In the genomic region with DNA sequence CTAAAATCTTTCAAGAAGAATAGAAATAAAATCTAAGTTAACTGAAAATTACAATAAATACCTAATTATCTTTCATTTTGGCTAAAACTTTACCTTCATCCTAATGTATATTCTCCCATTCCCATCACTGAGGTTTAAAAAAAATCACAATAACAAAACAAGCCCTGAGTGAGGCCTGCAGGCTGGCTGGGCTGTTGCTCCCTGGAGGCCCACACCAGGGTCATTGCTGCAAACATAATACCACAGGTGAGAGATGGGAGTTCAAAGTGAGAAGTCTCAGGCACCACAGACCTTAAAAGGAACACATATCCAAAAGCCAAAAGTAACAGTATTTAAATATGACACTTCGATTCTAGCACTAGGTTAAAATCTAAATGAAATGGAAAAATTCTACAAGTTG, we compare ENCODE assay signal across 19 cellular contexts. TPM values are rescaled to one million over a fixed set of nuclear protein-coding genes. Genes with fewer than 3 reads are reported as not detected.
A peak's percentile ranks its signal among the peaks of the same experiment; 100 is the strongest.
DNase-seq lines count a peak whose midpoint lies in the region; ATAC-seq, FAIRE-seq and TF ChIP-seq lines count a peak whose summit lies in the region.
"Had no signal": no experiment of that assay in that cellular context is flagged by ENCODE, and none has a peak within 500 bp of the region (broad histone marks: within the 10 kb centered on the region; RNA-seq: fewer than 3 reads in every experiment).

No MANE protein-coding gene starts in this region.

- no peaks in the 10 kb centered on the region for H3K36me3 Mint-ChIP-seq in WTC11
- peaks cover 0 to 18% of the 10 kb centered on the region in 2 donors for H3K36me3 Mint-ChIP-seq in activated naive CD4-positive, alpha-beta T cell treated with anti-CD3 and anti-CD28 coated beads, Interleukin-2, amount 50 U/mL, for 72 hours

- DNase-seq in H54 (ENCODE audit: insufficient read length, low spot score) (no peak), WTC11 (ENCODE audit: low spot score) (no peak), SW480 (ENCODE audit: low spot score) (no peak)
- no peak for DNase-seq in activated naive CD4-positive, alpha-beta T cell treated with anti-CD3 and anti-CD28 coated beads, Interleukin-2, amount 50 U/mL, for 72 hours (ENCODE audit: low spot score in 2 of 2)
- DNase-seq: aorta; C1 segment of cervical spinal cord; cerebellar nuclear complex; effector memory CD8-positive, alpha-beta T cell; head of caudate nucleus; NCI-H1092 treated with DMSO at 0.1 percent for 48 hours; NCI-H2081 treated with DMSO at 0.1 percent for 48 hours; WERI-Rb-1 had no signal

- TF ChIP-seq POLR2A in H54 (IDR thresholded peaks at IDR 0.05; ENCODE audit: low read depth, low read length), result no peak
- no peak for TF ChIP-seq POLR2A in gastroesophageal sphincter (IDR thresholded peaks at IDR 0.05)

- no peaks in the 10 kb centered on the region for H3K27me3 Mint-ChIP-seq in WTC11 (ENCODE audit: low read depth)
- H3K27me3 Mint-ChIP-seq: effector memory CD8-positive, alpha-beta T cell had no signal

- ATAC-seq in WTC11 (peak; percentile 71), gastroesophageal sphincter (no peak), HG03378 (IDR thresholded peaks at IDR 0.05; ENCODE audit: unreplicated experiment) (no peak), HG02759 (IDR thresholded peaks at IDR 0.05; ENCODE audit: unreplicated experiment) (no peak)
- ATAC-seq in activated naive CD4-positive, alpha-beta T cell treated with anti-CD3 and anti-CD28 coated beads, Interleukin-2, amount 50 U/mL, for 72 hours, result no peak
- ATAC-seq: effector memory CD8-positive, alpha-beta T cell had no signal

- CTCF ChIA-PET in WTC11 (lab: Charles Lee), result interaction anchor here (1.4 kb wide), 1 partner anchor 214 kb away, joined by 4 read pairs; no protein-coding TSS in a partner anchor

- H3K36me3 ChIP-seq in gastroesophageal sphincter (no peaks in the 10 kb centered on the region), skeletal muscle tissue (ENCODE audit: control insufficient read depth in 3 of 3, insufficient read depth in 3 of 3, low read length in 3 of 3) (no peaks in the 10 kb centered on the region)
- H3K36me3 ChIP-seq: neutrophil, WERI-Rb-1 had no signal

- no peak overlapping the region for H3K4me3 Mint-ChIP-seq in WTC11
- H3K4me3 Mint-ChIP-seq: effector memory CD8-positive, alpha-beta T cell had no signal

- H3K4me1 Mint-ChIP-seq in WTC11, result peaks cover 7% of the 10 kb centered on the region

- peak; percentile 30 for FAIRE-seq in H54 (lab: Jason Lieb, UNC)
- FAIRE-seq: HTR-8/SVneo, RCC 7860 had no signal

- 33 to 73% methylated on average over 1 of the region's 1 CpG for WGBS in gastroesophageal sphincter (ENCODE audit: low coverage in 1 of 2), 2 donors

- H3K27ac ChIP-seq in gastroesophageal sphincter (peak overlapping the region in 3 of 4 donors; percentile 81 to 86 (median 82)), skeletal muscle tissue (ENCODE audit: low read depth, low read length) (peak overlapping the region; percentile 89)
- H3K27ac ChIP-seq: WERI-Rb-1 had no signal

- H3K27me3 ChIP-seq in gastroesophageal sphincter, result no peaks in the 10 kb centered on the region
- no peaks in the 10 kb centered on the region for H3K27me3 ChIP-seq in skeletal muscle tissue (ENCODE audit: control insufficient read depth in 3 of 3, insufficient read depth in 3 of 3, low read length in 3 of 3)
- H3K27me3 ChIP-seq: neutrophil had no signal

- POLR2A ChIA-PET in WTC11 (lab: Charles Lee), result no interaction called here

- H3K9me3 Mint-ChIP-seq in WTC11, result no peaks in the 10 kb centered on the region
- no peaks in the 10 kb centered on the region for H3K9me3 Mint-ChIP-seq in activated naive CD4-positive, alpha-beta T cell treated with anti-CD3 and anti-CD28 coated beads, Interleukin-2, amount 50 U/mL, for 72 hours
- H3K9me3 Mint-ChIP-seq: effector memory CD8-positive, alpha-beta T cell had no signal

- H3K9me3 ChIP-seq in gastroesophageal sphincter, result no peaks in the 10 kb centered on the region
- H3K9me3 ChIP-seq in skeletal muscle tissue (ENCODE audit: control insufficient read depth in 3 of 3, low read length in 3 of 3), result no peaks in the 10 kb centered on the region
- H3K9me3 ChIP-seq: neutrophil had no signal

- peak overlapping the region in 1 of 3 donors; percentile 9 for H3K9ac ChIP-seq in skeletal muscle tissue (ENCODE audit: low read depth in 1 of 3, low read length in 3 of 3)

- TF ChIP-seq EP300 in gastroesophageal sphincter (IDR thresholded peaks at IDR 0.05), result no peak

- peak overlapping the region; percentile 58 for H3K27ac Mint-ChIP-seq in WTC11
- H3K27ac Mint-ChIP-seq in activated naive CD4-positive, alpha-beta T cell treated with anti-CD3 and anti-CD28 coated beads, Interleukin-2, amount 50 U/mL, for 72 hours, result no peak overlapping the region

- peaks cover 8 to 51% (median 11%) of the 10 kb centered on the region in 3 donors for H3K4me1 ChIP-seq in gastroesophageal sphincter
- peaks cover 9 to 36% (median 16%) of the 10 kb centered on the region in 3 donors for H3K4me1 ChIP-seq in skeletal muscle tissue (ENCODE audit: control insufficient read depth in 3 of 3, insufficient read depth in 3 of 3, low read length in 3 of 3)

- no peak overlapping the region for H3K4me3 ChIP-seq in gastroesophageal sphincter
- no peak overlapping the region for H3K4me3 ChIP-seq in skeletal muscle tissue (ENCODE audit: low read length in 3 of 3)

- TF ChIP-seq CTCF in WTC11 (IDR thresholded peaks at IDR 0.05) (no peak), gastroesophageal sphincter (IDR thresholded peaks at IDR 0.05) (no peak)

TF ChIP-seq in WTC11, 78 proteins besides CTCF, POLR2A, EP300 and RAD21 (continues in another document):
- TF ChIP-seq NFYB (CRISPR knock-in tag; conservative IDR thresholded peaks at IDR 0.05; ENCODE audit: low read depth), result no peak
- no peak for TF ChIP-seq CBFB (CRISPR knock-in tag; IDR thresholded peaks at IDR 0.05; ENCODE audit: low read depth)
- TF ChIP-seq RORB (CRISPR knock-in tag; IDR thresholded peaks at IDR 0.05), result no peak
- TF ChIP-seq NFATC4 (CRISPR knock-in tag; IDR thresholded peaks at IDR 0.05), result no peak
- no peak for TF ChIP-seq EMX1 (CRISPR knock-in tag; IDR thresholded peaks at IDR 0.05)
- TF ChIP-seq SOX15 (CRISPR knock-in tag; IDR thresholded peaks at IDR 0.05), result no peak
- TF ChIP-seq USF1 (CRISPR knock-in tag; IDR thresholded peaks at IDR 0.05), result no peak
- no peak for TF ChIP-seq ATF1 (CRISPR knock-in tag; IDR thresholded peaks at IDR 0.05)
- no peak for TF ChIP-seq IRF2 (CRISPR knock-in tag; IDR thresholded peaks at IDR 0.05; ENCODE audit: borderline replicate concordance, low read depth)
- TF ChIP-seq, protein P1, sequence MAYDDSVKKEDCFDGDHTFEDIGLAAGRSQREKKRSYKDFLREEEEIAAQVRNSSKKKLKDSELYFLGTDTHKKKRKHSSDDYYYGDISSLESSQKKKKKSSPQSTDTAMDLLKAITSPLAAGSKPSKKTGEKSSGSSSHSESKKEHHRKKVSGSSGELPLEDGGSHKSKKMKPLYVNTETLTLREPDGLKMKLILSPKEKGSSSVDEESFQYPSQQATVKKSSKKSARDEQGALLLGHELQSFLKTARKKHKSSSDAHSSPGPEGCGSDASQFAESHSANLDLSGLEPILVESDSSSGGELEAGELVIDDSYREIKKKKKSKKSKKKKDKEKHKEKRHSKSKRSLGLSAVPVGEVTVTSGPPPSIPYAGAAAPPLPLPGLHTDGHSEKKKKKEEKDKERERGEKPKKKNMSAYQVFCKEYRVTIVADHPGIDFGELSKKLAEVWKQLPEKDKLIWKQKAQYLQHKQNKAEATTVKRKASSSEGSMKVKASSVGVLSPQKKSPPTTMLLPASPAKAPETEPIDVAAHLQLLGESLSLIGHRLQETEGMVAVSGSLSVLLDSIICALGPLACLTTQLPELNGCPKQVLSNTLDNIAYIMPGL (CRISPR knock-in tag; IDR thresholded peaks at IDR 0.05), result no peak
- TF ChIP-seq NFE2L1 (CRISPR knock-in tag; IDR thresholded peaks at IDR 0.05), result no peak
- TF ChIP-seq, protein P2, sequence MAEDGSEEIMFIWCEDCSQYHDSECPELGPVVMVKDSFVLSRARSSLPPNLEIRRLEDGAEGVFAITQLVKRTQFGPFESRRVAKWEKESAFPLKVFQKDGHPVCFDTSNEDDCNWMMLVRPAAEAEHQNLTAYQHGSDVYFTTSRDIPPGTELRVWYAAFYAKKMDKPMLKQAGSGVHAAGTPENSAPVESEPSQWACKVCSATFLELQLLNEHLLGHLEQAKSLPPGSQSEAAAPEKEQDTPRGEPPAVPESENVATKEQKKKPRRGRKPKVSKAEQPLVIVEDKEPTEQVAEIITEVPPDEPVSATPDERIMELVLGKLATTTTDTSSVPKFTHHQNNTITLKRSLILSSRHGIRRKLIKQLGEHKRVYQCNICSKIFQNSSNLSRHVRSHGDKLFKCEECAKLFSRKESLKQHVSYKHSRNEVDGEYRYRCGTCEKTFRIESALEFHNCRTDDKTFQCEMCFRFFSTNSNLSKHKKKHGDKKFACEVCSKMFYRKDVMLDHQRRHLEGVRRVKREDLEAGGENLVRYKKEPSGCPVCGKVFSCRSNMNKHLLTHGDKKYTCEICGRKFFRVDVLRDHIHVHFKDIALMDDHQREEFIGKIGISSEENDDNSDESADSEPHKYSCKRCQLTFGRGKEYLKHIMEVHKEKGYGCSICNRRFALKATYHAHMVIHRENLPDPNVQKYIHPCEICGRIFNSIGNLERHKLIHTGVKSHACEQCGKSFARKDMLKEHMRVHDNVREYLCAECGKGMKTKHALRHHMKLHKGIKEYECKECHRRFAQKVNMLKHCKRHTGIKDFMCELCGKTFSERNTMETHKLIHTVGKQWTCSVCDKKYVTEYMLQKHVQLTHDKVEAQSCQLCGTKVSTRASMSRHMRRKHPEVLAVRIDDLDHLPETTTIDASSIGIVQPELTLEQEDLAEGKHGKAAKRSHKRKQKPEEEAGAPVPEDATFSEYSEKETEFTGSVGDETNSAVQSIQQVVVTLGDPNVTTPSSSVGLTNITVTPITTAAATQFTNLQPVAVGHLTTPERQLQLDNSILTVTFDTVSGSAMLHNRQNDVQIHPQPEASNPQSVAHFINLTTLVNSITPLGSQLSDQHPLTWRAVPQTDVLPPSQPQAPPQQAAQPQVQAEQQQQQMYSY (CRISPR knock-in tag; IDR thresholded peaks at IDR 0.05), result no peak

RNA-seq across cellular contexts. Expression of gene AUH, which starts 58.0 kb away (rescaled TPM):
- total RNA-seq in WTC11 (2021), result 30.4 to 32.3 TPM (median 32.0 TPM) in 3 replicates
- 10 to 100 TPM; 23.0 to 39.2 (median 25.7) TPM for total RNA-seq in gastroesophageal sphincter
- 21.9 TPM for total RNA-seq in skeletal muscle tissue
- 10 to 100 TPM; 24.1 to 39.7 TPM for total RNA-seq in activated naive CD4-positive, alpha-beta T cell treated with anti-CD3 and anti-CD28 coated beads, Interleukin-2, amount 50 U/mL, for 72 hours
